ENCODE assay signal across 1 cellular context in the genomic region with DNA sequence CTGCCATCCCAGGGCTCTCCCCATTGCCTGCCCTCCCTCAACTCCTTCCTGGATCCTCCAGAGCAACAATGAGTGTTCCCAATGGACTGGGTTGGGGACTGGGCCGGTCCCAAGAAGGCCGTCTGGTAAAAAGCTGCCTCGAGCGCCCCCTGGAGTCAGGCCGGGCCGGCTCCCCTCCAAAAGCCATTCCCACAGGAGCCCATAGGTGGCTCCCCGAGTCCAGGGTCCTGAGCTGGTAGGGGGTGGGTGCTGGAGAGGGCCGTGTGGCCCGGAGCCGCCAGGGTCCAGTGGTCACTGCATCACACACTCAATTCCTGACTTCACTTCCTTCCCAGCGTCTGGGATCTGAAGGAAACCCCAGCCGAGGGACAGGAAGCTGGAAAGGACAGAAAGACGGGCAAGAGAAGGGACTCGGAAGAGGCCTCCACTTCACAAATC.
TF ChIP-seq lines count a peak whose summit lies in the region.

No MANE protein-coding gene starts in this region.

TF ChIP-seq in GM12878, 131 proteins besides CTCF, POLR2A, EP300 and RAD21:
- TF ChIP-seq, protein P1, sequence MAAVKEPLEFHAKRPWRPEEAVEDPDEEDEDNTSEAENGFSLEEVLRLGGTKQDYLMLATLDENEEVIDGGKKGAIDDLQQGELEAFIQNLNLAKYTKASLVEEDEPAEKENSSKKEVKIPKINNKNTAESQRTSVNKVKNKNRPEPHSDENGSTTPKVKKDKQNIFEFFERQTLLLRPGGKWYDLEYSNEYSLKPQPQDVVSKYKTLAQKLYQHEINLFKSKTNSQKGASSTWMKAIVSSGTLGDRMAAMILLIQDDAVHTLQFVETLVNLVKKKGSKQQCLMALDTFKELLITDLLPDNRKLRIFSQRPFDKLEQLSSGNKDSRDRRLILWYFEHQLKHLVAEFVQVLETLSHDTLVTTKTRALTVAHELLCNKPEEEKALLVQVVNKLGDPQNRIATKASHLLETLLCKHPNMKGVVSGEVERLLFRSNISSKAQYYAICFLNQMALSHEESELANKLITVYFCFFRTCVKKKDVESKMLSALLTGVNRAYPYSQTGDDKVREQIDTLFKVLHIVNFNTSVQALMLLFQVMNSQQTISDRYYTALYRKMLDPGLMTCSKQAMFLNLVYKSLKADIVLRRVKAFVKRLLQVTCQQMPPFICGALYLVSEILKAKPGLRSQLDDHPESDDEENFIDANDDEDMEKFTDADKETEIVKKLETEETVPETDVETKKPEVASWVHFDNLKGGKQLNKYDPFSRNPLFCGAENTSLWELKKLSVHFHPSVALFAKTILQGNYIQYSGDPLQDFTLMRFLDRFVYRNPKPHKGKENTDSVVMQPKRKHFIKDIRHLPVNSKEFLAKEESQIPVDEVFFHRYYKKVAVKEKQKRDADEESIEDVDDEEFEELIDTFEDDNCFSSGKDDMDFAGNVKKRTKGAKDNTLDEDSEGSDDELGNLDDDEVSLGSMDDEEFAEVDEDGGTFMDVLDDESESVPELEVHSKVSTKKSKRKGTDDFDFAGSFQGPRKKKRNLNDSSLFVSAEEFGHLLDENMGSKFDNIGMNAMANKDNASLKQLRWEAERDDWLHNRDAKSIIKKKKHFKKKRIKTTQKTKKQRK (IDR thresholded peaks at IDR 0.05; ENCODE audit: low read depth, low read length): no peak
- TF ChIP-seq IKZF1 (conservative IDR thresholded peaks at IDR 0.05): peak; percentile 57
- TF ChIP-seq, protein P2, sequence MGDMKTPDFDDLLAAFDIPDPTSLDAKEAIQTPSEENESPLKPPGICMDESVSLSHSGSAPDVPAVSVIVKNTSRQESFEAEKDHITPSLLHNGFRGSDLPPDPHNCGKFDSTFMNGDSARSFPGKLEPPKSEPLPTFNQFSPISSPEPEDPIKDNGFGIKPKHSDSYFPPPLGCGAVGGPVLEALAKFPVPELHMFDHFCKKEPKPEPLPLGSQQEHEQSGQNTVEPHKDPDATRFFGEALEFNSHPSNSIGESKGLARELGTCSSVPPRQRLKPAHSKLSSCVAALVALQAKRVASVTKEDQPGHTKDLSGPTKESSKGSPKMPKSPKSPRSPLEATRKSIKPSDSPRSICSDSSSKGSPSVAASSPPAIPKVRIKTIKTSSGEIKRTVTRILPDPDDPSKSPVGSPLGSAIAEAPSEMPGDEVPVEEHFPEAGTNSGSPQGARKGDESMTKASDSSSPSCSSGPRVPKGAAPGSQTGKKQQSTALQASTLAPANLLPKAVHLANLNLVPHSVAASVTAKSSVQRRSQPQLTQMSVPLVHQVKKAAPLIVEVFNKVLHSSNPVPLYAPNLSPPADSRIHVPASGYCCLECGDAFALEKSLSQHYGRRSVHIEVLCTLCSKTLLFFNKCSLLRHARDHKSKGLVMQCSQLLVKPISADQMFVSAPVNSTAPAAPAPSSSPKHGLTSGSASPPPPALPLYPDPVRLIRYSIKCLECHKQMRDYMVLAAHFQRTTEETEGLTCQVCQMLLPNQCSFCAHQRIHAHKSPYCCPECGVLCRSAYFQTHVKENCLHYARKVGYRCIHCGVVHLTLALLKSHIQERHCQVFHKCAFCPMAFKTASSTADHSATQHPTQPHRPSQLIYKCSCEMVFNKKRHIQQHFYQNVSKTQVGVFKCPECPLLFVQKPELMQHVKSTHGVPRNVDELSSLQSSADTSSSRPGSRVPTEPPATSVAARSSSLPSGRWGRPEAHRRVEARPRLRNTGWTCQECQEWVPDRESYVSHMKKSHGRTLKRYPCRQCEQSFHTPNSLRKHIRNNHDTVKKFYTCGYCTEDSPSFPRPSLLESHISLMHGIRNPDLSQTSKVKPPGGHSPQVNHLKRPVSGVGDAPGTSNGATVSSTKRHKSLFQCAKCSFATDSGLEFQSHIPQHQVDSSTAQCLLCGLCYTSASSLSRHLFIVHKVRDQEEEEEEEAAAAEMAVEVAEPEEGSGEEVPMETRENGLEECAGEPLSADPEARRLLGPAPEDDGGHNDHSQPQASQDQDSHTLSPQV (IDR thresholded peaks at IDR 0.05): peak; percentile 79; the same call in 1 of the 2 replicates
- TF ChIP-seq NFIC (IDR thresholded peaks at IDR 0.05; ENCODE audit: low read depth, low read length): no peak
- TF ChIP-seq RELA (IDR thresholded peaks at IDR 0.05; ENCODE audit: borderline replicate concordance, partially characterized antibody): peak; percentile 30
- TF ChIP-seq FOXM1 (IDR thresholded peaks at IDR 0.05; ENCODE audit: low read depth, low read length): peak; percentile 56; the same call in 1 of the 2 replicates
- TF ChIP-seq SMC3 (IDR thresholded peaks at IDR 0.05; ENCODE audit: borderline replicate concordance, low read length): peak; percentile 78
- 0 out of 3 replicates have a peak, but pooled peaks have one; percentile 22 for TF ChIP-seq POU2F2 (IDR thresholded peaks at IDR 0.05; ENCODE audit: borderline replicate concordance, low read depth, low read length)
- TF ChIP-seq IKZF2 (IDR thresholded peaks at IDR 0.05): 0 out of 4 replicates have a peak, but pooled peaks of 1 of the 2 experiments have one; percentile 12
- TF ChIP-seq, protein P3, sequence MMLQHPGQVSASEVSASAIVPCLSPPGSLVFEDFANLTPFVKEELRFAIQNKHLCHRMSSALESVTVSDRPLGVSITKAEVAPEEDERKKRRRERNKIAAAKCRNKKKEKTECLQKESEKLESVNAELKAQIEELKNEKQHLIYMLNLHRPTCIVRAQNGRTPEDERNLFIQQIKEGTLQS (IDR thresholded peaks at IDR 0.05; ENCODE audit: borderline replicate concordance, extremely low read depth, low read depth, low read length): 0 out of 2 replicates have a peak, but pooled peaks have one; percentile 7
- TF ChIP-seq RUNX3 (IDR thresholded peaks at IDR 0.05; ENCODE audit: low read length): peak; percentile 57; the same call in 1 of the 2 replicates
- peak; percentile 19 to 43; a peak in 2 of 4 replicates for TF ChIP-seq BHLHE40 (IDR thresholded peaks at IDR 0.05; ENCODE audit: borderline replicate concordance in 1 of 2, low read depth in 2 of 2, low read length in 1 of 2)
- TF ChIP-seq SMARCA5 (IDR thresholded peaks at IDR 0.05): peak; percentile 89; the same call in 1 of the 2 replicates
- TF ChIP-seq RB1 (IDR thresholded peaks at IDR 0.05; ENCODE audit: borderline replicate concordance): peak; percentile 67; the same call in 1 of the 2 replicates
- TF ChIP-seq YY1 (IDR thresholded peaks at IDR 0.05; ENCODE audit: low read depth, low read length): peak; percentile 71; the same call in 1 of the 2 replicates
- no peak for TF ChIP-seq CBX5 (IDR thresholded peaks at IDR 0.05; ENCODE audit: low read depth)
- no peak for TF ChIP-seq NR2C2 (IDR thresholded peaks at IDR 0.05; ENCODE audit: borderline replicate concordance, control insufficient read depth, insufficient read length, low read depth)
- 0 out of 2 replicates have a peak, but pooled peaks have one; percentile 42 for TF ChIP-seq CHD2 (IDR thresholded peaks at IDR 0.05; ENCODE audit: borderline replicate concordance, low read depth, low read length)
- TF ChIP-seq BRCA1 (IDR thresholded peaks at IDR 0.05; ENCODE audit: low read depth, low read length): no peak
- TF ChIP-seq BCL11A (IDR thresholded peaks at IDR 0.05; ENCODE audit: low read depth, low read length): no peak
- TF ChIP-seq CREB1 (IDR thresholded peaks at IDR 0.05; ENCODE audit: low read depth): 0 out of 2 replicates have a peak, but pooled peaks have one; percentile 18
- 0 out of 2 replicates have a peak, but pooled peaks have one; percentile 26 for TF ChIP-seq EED (IDR thresholded peaks at IDR 0.05; ENCODE audit: low read depth)
- TF ChIP-seq GATAD2B (conservative IDR thresholded peaks at IDR 0.05; ENCODE audit: low read depth): peak; percentile 37; the same call in 1 of the 2 replicates
- 0 out of 2 replicates have a peak, but pooled peaks have one; percentile 52 for TF ChIP-seq TCF12 (IDR thresholded peaks at IDR 0.05; ENCODE audit: low read depth, low read length)
